Comparison of ENCODE assay signal across 8 cellular contexts in genomic region chr14:73743431-73743931, GRCh38. TPM values are rescaled to one million over a fixed set of nuclear protein-coding genes. Genes with fewer than 3 reads are reported as not detected.
DNase-seq lines count a peak whose midpoint lies in the region; ATAC-seq, FAIRE-seq and TF ChIP-seq lines count a peak whose summit lies in the region.

No MANE protein-coding gene starts in this region.

- in situ Hi-C loops in K562 (cut with MboI): no loop called here

- peak overlapping the region; percentile 58 for H3K4me2 ChIP-seq in K562 (ENCODE audit: insufficient read depth, low read length)

- no peak overlapping the region for H2AFZ ChIP-seq in K562 (ENCODE audit: low read depth, low read length)

- DNase-seq in SK-N-MC (ENCODE audit: low read depth, low spot score): no peak
- DNase-seq in K562 (ENCODE audit: extremely low read depth in 1 of 4, low spot score in 3 of 4): peak in 1 of 4 experiments; percentile 49
- no peak for DNase-seq in urothelium cell line (ENCODE audit: low spot score)
- no peak for DNase-seq in EL
- no peak for DNase-seq in occipital lobe (lab: John Stamatoyannopoulos, UW)

- 0 out of 2 replicates have a peak overlapping the region, but pooled peaks have one; percentile 92 for H3K27ac ChIP-seq in SK-N-MC
- peak overlapping the region; percentile 86 for H3K27ac ChIP-seq in K562 (ENCODE audit: extremely low read depth, low read depth, low read length)

- CTCF ChIA-PET in K562 (lab: Yijun Ruan, JAX; ENCODE audit: low intra/inter-chr PET ratio): no interaction called here

- no peak for TF ChIP-seq POLR2A in K562 (conservative IDR thresholded peaks at IDR 0.05)

- no peak for TF ChIP-seq CTCF in K562 (IDR thresholded peaks at IDR 0.05 in 2 of 3, conservative IDR thresholded peaks at IDR 0.05 in 1 of 3; ENCODE audit: insufficient read depth in 2 of 3, low read depth in 1 of 3, low read length in 3 of 3)

- no peaks in the 10 kb centered on the region for H3K9me1 ChIP-seq in K562 (ENCODE audit: control insufficient read depth, insufficient read depth, low read length)

- BruUV-seq in K562 (replicated peaks; lab: Mats Ljungman, UMichigan): no TSS peak

- no peaks in the 10 kb centered on the region for H3K27me3 ChIP-seq in K562 (ENCODE audit: control insufficient read depth in 2 of 2, insufficient read depth in 2 of 2, low read length in 2 of 2)
- H3K27me3 ChIP-seq in mucosa of stomach (ENCODE audit: control insufficient read depth, insufficient read depth, low read length): no peaks in the 10 kb centered on the region

- H3K9ac ChIP-seq in SK-N-MC (ENCODE audit: insufficient read length) (no peak overlapping the region), K562 (ENCODE audit: insufficient read depth in 1 of 2, low read depth in 2 of 2, low read length in 2 of 2) (peak overlapping the region; percentile 59 to 77), mucosa of stomach (ENCODE audit: low read length) (peak overlapping the region; percentile 40)

- H4K20me1 ChIP-seq in K562 (replicated peaks; ENCODE audit: control insufficient read depth, insufficient read depth, low read length): peaks cover 5% of the 10 kb centered on the region; the same call in 1 of the 2 replicates

- TF ChIP-seq RAD21 in K562 (CRISPR knock-in tag; conservative IDR thresholded peaks at IDR 0.05 in 1 of 2, IDR thresholded peaks at IDR 0.05 in 1 of 2): no peak

- peak; percentile 49 for FAIRE-seq in K562 (lab: Jason Lieb, UNC)
- peak; percentile 55 for FAIRE-seq in urothelium cell line (lab: Jason Lieb, UNC)

- 20% methylated on average over 6 of the region's 11 CpGs for WGBS in K562 (ENCODE audit: insufficient coverage, low coverage, missing lambda C conversion rate)

- no peaks in the 10 kb centered on the region for H3K9me3 ChIP-seq in SK-N-MC (ENCODE audit: low read depth, low read length)
- no peaks in the 10 kb centered on the region for H3K9me3 ChIP-seq in K562 (replicated peaks; ENCODE audit: control insufficient read depth, insufficient read depth, low read depth, low read length)
- H3K9me3 ChIP-seq in mucosa of stomach (ENCODE audit: control insufficient read depth, low read length): no peaks in the 10 kb centered on the region

- peaks cover 3% of the 10 kb centered on the region; the same call in 1 of the 2 replicates for H3K36me3 ChIP-seq in SK-N-MC (ENCODE audit: insufficient read depth, low read length)
- peaks cover 44% of the 10 kb centered on the region; the same call in 2 of the 3 replicates for H3K36me3 ChIP-seq in K562 (ENCODE audit: control insufficient read depth, insufficient read depth, low read length)
- H3K36me3 ChIP-seq in mucosa of stomach (ENCODE audit: control insufficient read depth, insufficient read depth, low read length): peaks cover 9% of the 10 kb centered on the region

- intact Hi-C loops in K562 (cut with micrococcal nuclease): loop anchor here (5.0 kb wide), 2 partner anchors 84 to 144 kb away; partner anchors contain the start of gene ZNF410

- H3K4me1 ChIP-seq in K562 (replicated peaks in 1 of 2; ENCODE audit: control insufficient read depth in 2 of 2, insufficient read depth in 2 of 2, low read length in 2 of 2): peaks cover 71 to 86% of the 10 kb centered on the region in 2 experiments
- peaks cover 97% of the 10 kb centered on the region for H3K4me1 ChIP-seq in mucosa of stomach (ENCODE audit: control insufficient read depth, insufficient read depth, low read length)

- H3K79me2 ChIP-seq in K562 (ENCODE audit: control insufficient read depth, insufficient read depth, low read length): peaks cover 100% of the 10 kb centered on the region

- peak overlapping the region; percentile 25; the same call in 1 of the 2 replicates for H3K4me3 ChIP-seq in GM08714 (ENCODE audit: low read length)
- H3K4me3 ChIP-seq in SK-N-MC: no peak overlapping the region
- no peak overlapping the region for H3K4me3 ChIP-seq in K562
- H3K4me3 ChIP-seq in mucosa of stomach (ENCODE audit: low read length): no peak overlapping the region

- POLR2A ChIA-PET in K562 (lab: Yijun Ruan, JAX): interaction anchor here (1.6 to 6.8 kb wide), 5 partner anchors 11 to 19 kb away, joined by 4 to 80 read pairs (median 5); a partner anchor contains a TSS

- no peak for TF ChIP-seq EP300 in K562 (IDR thresholded peaks at IDR 0.05; ENCODE audit: low read length)

- ATAC-seq in HG02763 (IDR thresholded peaks at IDR 0.05; ENCODE audit: unreplicated experiment) (peak; percentile 41), K562 (peak; percentile 1; the same call in 1 of the 3 replicates)

TF ChIP-seq in K562, 482 proteins besides CTCF, POLR2A, EP300 and RAD21 (continues in another document):
- TF ChIP-seq ZNF592 (IDR thresholded peaks at IDR 0.05) (peak; percentile 38; the same call in 1 of the 2 replicates), ZNF518B (CRISPR knock-in tag; IDR thresholded peaks at IDR 0.05) (no peak), HDAC1 (IDR thresholded peaks at IDR 0.05) (peak in 1 of 2 experiments; percentile 11; a peak in 1 of 4 replicates), BDP1 (IDR thresholded peaks at IDR 0.05; ENCODE audit: insufficient read depth, insufficient read length) (no peak), ZFX (CRISPR knock-in tag; IDR thresholded peaks at IDR 0.05) (0 out of 2 replicates have a peak, but pooled peaks have one; percentile 1)

RNA-seq across cellular contexts. Expression of gene PNMA1, which starts 29.3 kb away (rescaled TPM):
- total RNA-seq in K562 (2011; cell fraction: chromatin; rRNA removed; ENCODE audit: low replicate concordance): 5.1 and 6.7 TPM in 2 replicates
- 6.8 and 8.0 TPM in 2 replicates for total RNA-seq in K562 (2011; cell fraction: nucleolus; rRNA removed)
- total RNA-seq in K562 (2011; cell fraction: nucleoplasm; rRNA removed): 8.8 and 9.7 TPM in 2 replicates
- 4.6 and 4.7 TPM in 2 replicates for total RNA-seq in K562 (2014; rRNA removed)
- 7.9 and 8.7 TPM in 2 replicates for total RNA-seq in K562 (2014; rRNA removed; fragmentation: Illumina TruSeq; extraction: Trizol)
- total RNA-seq in K562 (2015; rRNA removed; fragmentation: Illumina TruSeq; extraction: Trizol): 6.6 and 7.1 TPM in 2 replicates
- 24.8 and 26.4 TPM in 2 replicates for total RNA-seq in K562 (2021)
- 7.5 and 11.3 TPM in 2 replicates for polyA plus RNA-seq in K562 (2011; rRNA removed)
- 6.3 and 7.9 TPM in 2 replicates for polyA plus RNA-seq in K562 (2011; cell fraction: cytosol; rRNA removed)
- polyA plus RNA-seq in K562 (2011; cell fraction: nucleus; rRNA removed): 6.2 and 6.9 TPM in 2 replicates
- 18.6 and 26.5 TPM in 2 replicates for polyA plus RNA-seq in K562 (2012)
- 15.5 and 15.7 TPM in 2 replicates for polyA plus RNA-seq in K562 (2014; fragmentation: Illumina TruSeq; extraction: Trizol)
- 1 to 10 TPM; 1.7 to 2.4 TPM for polyA plus RNA-seq in K562 (2014; fragmentation: Nextera tagmentation; extraction: Ambion mirVana)
- polyA plus RNA-seq in K562 (2014; rRNA removed): 12.7 and 15.1 TPM in 2 replicates
- 6.4 and 9.0 TPM in 2 replicates for polyA minus RNA-seq in K562 (2011; rRNA and poly(A)+ RNA removed)
- 4.3 and 7.6 TPM in 2 replicates for polyA minus RNA-seq in K562 (2011; cell fraction: cytosol; rRNA and poly(A)+ RNA removed)
- polyA minus RNA-seq in K562 (2011; cell fraction: nucleus; rRNA and poly(A)+ RNA removed): 3.3 and 3.4 TPM in 2 replicates
- 76.1 TPM for total RNA-seq in occipital lobe
